In genomic region chr4:113693993-113694392, GRCh38 we compare ENCODE assay signal across 15 cellular contexts.
"Had no signal": no experiment of that assay in that cellular context is flagged by ENCODE, and none has a peak within 500 bp of the region (broad histone marks: within the 10 kb centered on the region; RNA-seq: fewer than 3 reads in every experiment).

No MANE protein-coding gene starts in this region.

- DNase-seq: activated CD4-positive, alpha-beta T cell treated with anti-CD3 and anti-CD28 coated beads for 1 hour; activated CD8-positive, alpha-beta memory T cell treated with anti-CD3 and anti-CD28 coated beads for 24 hours; activated naive CD4-positive, alpha-beta T cell treated with anti-CD3 and anti-CD28 coated beads, Interleukin-2, amount 10 ng/mL, durations not matched to agents 7 days and 5 days; amniotic stem cell; body of pancreas; caudate nucleus; hypothalamus; mesendoderm; stimulated activated naive CD8-positive, alpha-beta T cell treated with anti-CD3 and anti-CD28 coated beads, Interleukin-15, Interleukin-2, amounts not matched to agents 100 U/mL and 50 U/mL, for 24 hours; T-helper 1 cell; T1000; trophoblast cell had no signal

- H3K36me3 ChIP-seq: esophagus muscularis mucosa had no signal

- H3K27me3 Mint-ChIP-seq: activated naive CD4-positive, alpha-beta T cell treated with anti-CD3 and anti-CD28 coated beads, Interleukin-2, amount 10 ng/mL, durations not matched to agents 7 days and 5 days had no signal

- H3K27me3 ChIP-seq: body of pancreas, esophagus muscularis mucosa had no signal

- H3K9me3 ChIP-seq: body of pancreas, esophagus muscularis mucosa had no signal

- H3K4me3 ChIP-seq: body of pancreas, esophagus muscularis mucosa had no signal

- H3K27ac ChIP-seq: body of pancreas, esophagus muscularis mucosa had no signal

- ATAC-seq: body of pancreas; stimulated activated naive CD8-positive, alpha-beta T cell treated with anti-CD3 and anti-CD28 coated beads, Interleukin-15, Interleukin-2, amounts not matched to agents 100 U/mL and 50 U/mL, for 24 hours had no signal

- FAIRE-seq: colon had no signal

- H3K4me3 Mint-ChIP-seq: activated naive CD4-positive, alpha-beta T cell treated with anti-CD3 and anti-CD28 coated beads, Interleukin-2, amount 10 ng/mL, durations not matched to agents 7 days and 5 days had no signal

- H3K9me3 Mint-ChIP-seq: activated naive CD4-positive, alpha-beta T cell treated with anti-CD3 and anti-CD28 coated beads, Interleukin-2, amount 10 ng/mL, durations not matched to agents 7 days and 5 days; activated T-helper 2 cell treated with anti-CD3 and anti-CD28 coated beads, Interferon-gamma antibody, Interleukin-2, Interleukin-4, amounts not matched to agents 10 μg/mL and 5 μg/mL and 100 μg/mL, durations not matched to agents 14 hours and 24 hours and 36 hours had no signal

- H3K27ac Mint-ChIP-seq: activated naive CD4-positive, alpha-beta T cell treated with anti-CD3 and anti-CD28 coated beads, Interleukin-2, amount 10 ng/mL, durations not matched to agents 7 days and 5 days; activated T-helper 2 cell treated with anti-CD3 and anti-CD28 coated beads, Interferon-gamma antibody, Interleukin-2, Interleukin-4, amounts not matched to agents 10 μg/mL and 5 μg/mL and 100 μg/mL, durations not matched to agents 14 hours and 24 hours and 36 hours had no signal

- H3K4me1 ChIP-seq: body of pancreas had no signal
